ENCODE assay signal across 8 cellular contexts in the genomic region with DNA sequence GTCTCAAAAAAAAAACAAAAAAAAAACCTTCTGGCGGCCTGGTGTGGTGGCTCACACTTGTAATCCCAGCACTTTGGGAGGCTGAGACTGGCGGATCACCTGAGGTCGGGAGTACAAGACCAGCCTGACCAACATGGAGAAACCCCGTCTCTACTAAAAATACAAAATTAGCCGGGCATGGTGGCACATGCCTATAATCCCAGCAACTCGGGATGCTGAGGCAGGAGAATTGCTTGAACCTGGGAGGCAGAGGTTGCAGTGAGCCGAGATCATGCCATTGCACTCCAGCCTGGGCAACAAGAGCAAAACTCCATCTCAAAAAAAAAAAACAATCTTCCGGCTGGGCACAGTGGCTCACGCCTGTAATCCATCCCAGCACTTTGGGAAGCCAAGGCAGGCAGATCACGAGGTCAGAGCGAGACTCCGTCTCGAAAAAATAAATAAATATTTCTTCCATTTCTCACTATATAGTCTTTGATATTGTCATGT. TPM values are rescaled to one million over a fixed set of nuclear protein-coding genes. Genes with fewer than 3 reads are reported as not detected.
DNase-seq lines count a peak whose midpoint lies in the region; ATAC-seq and TF ChIP-seq lines count a peak whose summit lies in the region.
"Not testable (repeated sequence)": the region's sequence is repeated elsewhere in the genome, so short reads cannot be mapped to it uniquely, and the experiment has no call there.

No MANE protein-coding gene starts in this region.

- peaks cover 23% of the 10 kb centered on the region for H4K20me1 ChIP-seq in DND-41 (ENCODE audit: insufficient read depth, low read length)

- H2AFZ ChIP-seq in DND-41 (ENCODE audit: low read depth, low read length) = not testable (repeated sequence)

- not testable (repeated sequence) for H3K27me3 ChIP-seq in DND-41 (ENCODE audit: insufficient read depth, low read length, poor library complexity); HUES48 (ENCODE audit: control insufficient read depth, insufficient read depth, low read length); RWPE2 (ENCODE audit: insufficient read depth, poor library complexity, severe bottlenecking)

- H3K36me3 Mint-ChIP-seq in activated CD4-positive, alpha-beta T cell treated with anti-CD3 and anti-CD28 coated beads, Interleukin-2, amount 10 ng/mL, durations not matched to agents 24 days and 14 days (ENCODE audit: low read depth) = peaks cover 57% of the 10 kb centered on the region
- peaks cover 58% of the 10 kb centered on the region for H3K36me3 Mint-ChIP-seq in activated T-helper 2 cell treated with anti-CD3 and anti-CD28 coated beads, Interferon-gamma antibody, Interleukin-2, Interleukin-4, amounts not matched to agents 10 μg/mL and 5 μg/mL and 100 μg/mL, durations not matched to agents 14 hours and 24 hours and 36 hours (ENCODE audit: low read depth)
- peaks cover 35% of the 10 kb centered on the region for H3K36me3 Mint-ChIP-seq in neural crest cell (ENCODE audit: low read depth)
- peaks cover 36% of the 10 kb centered on the region for H3K36me3 Mint-ChIP-seq in stimulated activated naive CD8-positive, alpha-beta T cell treated with anti-CD3 and anti-CD28 coated beads, Interleukin-15, Interleukin-2, amounts not matched to agents 100 ng/mL and 50 ng/mL, for 24 hours (ENCODE audit: low read depth)

- not testable (repeated sequence) for H3K9me3 Mint-ChIP-seq in activated CD4-positive, alpha-beta T cell treated with anti-CD3 and anti-CD28 coated beads, Interleukin-2, amount 10 ng/mL, durations not matched to agents 24 days and 14 days; activated T-helper 2 cell treated with anti-CD3 and anti-CD28 coated beads, Interferon-gamma antibody, Interleukin-2, Interleukin-4, amounts not matched to agents 10 μg/mL and 5 μg/mL and 100 μg/mL, durations not matched to agents 14 hours and 24 hours and 36 hours; neural crest cell; stimulated activated naive CD8-positive, alpha-beta T cell treated with anti-CD3 and anti-CD28 coated beads, Interleukin-15, Interleukin-2, amounts not matched to agents 100 ng/mL and 50 ng/mL, for 24 hours

- intact Hi-C loops in activated CD4-positive, alpha-beta T cell treated with anti-CD3 and anti-CD28 coated beads, Interleukin-2, amount 10 ng/mL, durations not matched to agents 24 days and 14 days (cut with micrococcal nuclease); activated T-helper 2 cell treated with anti-CD3 and anti-CD28 coated beads, Interferon-gamma antibody, Interleukin-2, Interleukin-4, amounts not matched to agents 10 μg/mL and 5 μg/mL and 100 μg/mL, durations not matched to agents 14 hours and 24 hours and 36 hours (cut with micrococcal nuclease): not testable (repeated sequence)

- ATAC-seq in DND-41 (ENCODE audit: insufficient read depth, low read depth); RWPE2 (ENCODE audit: low read depth): not testable (repeated sequence)

- H3K9ac ChIP-seq in DND-41 (ENCODE audit: low read depth, low read length); HUES48 (ENCODE audit: low read depth, low read length): not testable (repeated sequence)

- H3K9me3 ChIP-seq in DND-41 (ENCODE audit: insufficient read depth, low read length, severe bottlenecking); HUES48 (ENCODE audit: control insufficient read depth, insufficient read depth, low read length); RWPE2 (ENCODE audit: severe bottlenecking): not testable (repeated sequence)

- H3K36me3 ChIP-seq in DND-41 (ENCODE audit: insufficient read depth, low read length) = peaks cover 42% of the 10 kb centered on the region
- H3K36me3 ChIP-seq in HUES48 (ENCODE audit: control insufficient read depth, insufficient read depth, low read length) = peaks cover 39% of the 10 kb centered on the region
- H3K36me3 ChIP-seq in RWPE2 (ENCODE audit: low read depth) = peaks cover 43% of the 10 kb centered on the region

- not testable (repeated sequence) for H3K27me3 Mint-ChIP-seq in activated CD4-positive, alpha-beta T cell treated with anti-CD3 and anti-CD28 coated beads, Interleukin-2, amount 10 ng/mL, durations not matched to agents 24 days and 14 days; activated T-helper 2 cell treated with anti-CD3 and anti-CD28 coated beads, Interferon-gamma antibody, Interleukin-2, Interleukin-4, amounts not matched to agents 10 μg/mL and 5 μg/mL and 100 μg/mL, durations not matched to agents 14 hours and 24 hours and 36 hours (ENCODE audit: low read depth); stimulated activated naive CD8-positive, alpha-beta T cell treated with anti-CD3 and anti-CD28 coated beads, Interleukin-15, Interleukin-2, amounts not matched to agents 100 ng/mL and 50 ng/mL, for 24 hours
- peaks cover 49% of the 10 kb centered on the region for H3K27me3 Mint-ChIP-seq in neural crest cell (ENCODE audit: low read depth)

- not testable (repeated sequence) for H3K4me3 Mint-ChIP-seq in activated CD4-positive, alpha-beta T cell treated with anti-CD3 and anti-CD28 coated beads, Interleukin-2, amount 10 ng/mL, durations not matched to agents 24 days and 14 days; activated T-helper 2 cell treated with anti-CD3 and anti-CD28 coated beads, Interferon-gamma antibody, Interleukin-2, Interleukin-4, amounts not matched to agents 10 μg/mL and 5 μg/mL and 100 μg/mL, durations not matched to agents 14 hours and 24 hours and 36 hours (ENCODE audit: low read depth)
- peak overlapping the region; percentile 88 for H3K4me3 Mint-ChIP-seq in neural crest cell
- peak overlapping the region; percentile 2 for H3K4me3 Mint-ChIP-seq in stimulated activated naive CD8-positive, alpha-beta T cell treated with anti-CD3 and anti-CD28 coated beads, Interleukin-15, Interleukin-2, amounts not matched to agents 100 ng/mL and 50 ng/mL, for 24 hours

- not testable (repeated sequence) for TF ChIP-seq CTCF in DND-41 (IDR thresholded peaks at IDR 0.05; ENCODE audit: borderline replicate concordance, extremely low read depth, low read length, poor library complexity, severe bottlenecking); RWPE2 (IDR thresholded peaks at IDR 0.05; ENCODE audit: poor library complexity, severe bottlenecking); neural crest cell (conservative IDR thresholded peaks at IDR 0.05)

- peak overlapping the region; percentile 74 for H3K27ac Mint-ChIP-seq in activated CD4-positive, alpha-beta T cell treated with anti-CD3 and anti-CD28 coated beads, Interleukin-2, amount 10 ng/mL, durations not matched to agents 24 days and 14 days
- peak overlapping the region; percentile 65 for H3K27ac Mint-ChIP-seq in activated T-helper 2 cell treated with anti-CD3 and anti-CD28 coated beads, Interferon-gamma antibody, Interleukin-2, Interleukin-4, amounts not matched to agents 10 μg/mL and 5 μg/mL and 100 μg/mL, durations not matched to agents 14 hours and 24 hours and 36 hours
- H3K27ac Mint-ChIP-seq in neural crest cell (ENCODE audit: unreplicated experiment) = peak overlapping the region; percentile 27
- H3K27ac Mint-ChIP-seq in stimulated activated naive CD8-positive, alpha-beta T cell treated with anti-CD3 and anti-CD28 coated beads, Interleukin-15, Interleukin-2, amounts not matched to agents 100 ng/mL and 50 ng/mL, for 24 hours = peak overlapping the region; percentile 7

- not testable (repeated sequence) for H3K4me2 ChIP-seq in DND-41 (ENCODE audit: insufficient read depth, low read length)

- H3K4me1 ChIP-seq in DND-41 (ENCODE audit: insufficient read depth, low read length) = peaks cover 33% of the 10 kb centered on the region
- not testable (repeated sequence) for H3K4me1 ChIP-seq in HUES48 (ENCODE audit: control insufficient read depth, insufficient read depth, low read length); RWPE2 (ENCODE audit: insufficient read depth, poor library complexity, severe bottlenecking)

- peak; percentile 27 for DNase-seq in DND-41
- DNase-seq in RWPE2 (ENCODE audit: low spot score); activated CD4-positive, alpha-beta T cell treated with anti-CD3 and anti-CD28 coated beads, Interleukin-2, amount 10 ng/mL, durations not matched to agents 24 days and 14 days; activated T-helper 2 cell treated with anti-CD3 and anti-CD28 coated beads, Interferon-gamma antibody, Interleukin-2, Interleukin-4, amounts not matched to agents 10 μg/mL and 5 μg/mL and 100 μg/mL, durations not matched to agents 14 hours and 24 hours and 36 hours (ENCODE audit: low spot score); neural crest cell (ENCODE audit: low read depth, low spot score): not testable (repeated sequence)
- DNase-seq in dermis blood vessel endothelial cell = peak; percentile 7

- peaks cover 46% of the 10 kb centered on the region for H3K4me1 Mint-ChIP-seq in activated CD4-positive, alpha-beta T cell treated with anti-CD3 and anti-CD28 coated beads, Interleukin-2, amount 10 ng/mL, durations not matched to agents 24 days and 14 days
- peaks cover 48% of the 10 kb centered on the region for H3K4me1 Mint-ChIP-seq in activated T-helper 2 cell treated with anti-CD3 and anti-CD28 coated beads, Interferon-gamma antibody, Interleukin-2, Interleukin-4, amounts not matched to agents 10 μg/mL and 5 μg/mL and 100 μg/mL, durations not matched to agents 14 hours and 24 hours and 36 hours (ENCODE audit: low read depth)
- peaks cover 44% of the 10 kb centered on the region for H3K4me1 Mint-ChIP-seq in neural crest cell
- peaks cover 54% of the 10 kb centered on the region for H3K4me1 Mint-ChIP-seq in stimulated activated naive CD8-positive, alpha-beta T cell treated with anti-CD3 and anti-CD28 coated beads, Interleukin-15, Interleukin-2, amounts not matched to agents 100 ng/mL and 50 ng/mL, for 24 hours (ENCODE audit: low read depth)

- not testable (repeated sequence) for H3K27ac ChIP-seq in DND-41 (ENCODE audit: low read length)
- peak overlapping the region; percentile 36 for H3K27ac ChIP-seq in HUES48 (ENCODE audit: low read depth, low read length)
- H3K27ac ChIP-seq in RWPE2 (ENCODE audit: poor library complexity, severe bottlenecking) = peak overlapping the region; percentile 99

- peaks cover 44% of the 10 kb centered on the region for H3K79me2 ChIP-seq in DND-41 (ENCODE audit: insufficient read depth, low read length)

- H3K4me3 ChIP-seq in DND-41 (ENCODE audit: low read depth in 1 of 2, low read length in 2 of 2); HUES48 (ENCODE audit: low read depth, low read length); RWPE2 (ENCODE audit: severe bottlenecking): not testable (repeated sequence)

RNA-seq across cellular contexts. Expression of a gene that starts 8.6 kb away (rescaled TPM):
- total RNA-seq in activated CD4-positive, alpha-beta T cell treated with anti-CD3 and anti-CD28 coated beads, Interleukin-2, amount 10 ng/mL, durations not matched to agents 24 days and 14 days = 143 and 145 TPM in 2 replicates
- 128 and 136 TPM in 2 replicates for total RNA-seq in activated T-helper 2 cell treated with anti-CD3 and anti-CD28 coated beads, Interferon-gamma antibody, Interleukin-2, Interleukin-4, amounts not matched to agents 10 μg/mL and 5 μg/mL and 100 μg/mL, durations not matched to agents 14 hours and 24 hours and 36 hours
- 54.5 and 99.4 TPM in 2 replicates for total RNA-seq in dermis blood vessel endothelial cell
- total RNA-seq in neural crest cell = 94.8 and 95.9 TPM in 2 replicates

RNA-seq across cellular contexts. Expression of a gene that starts 38.4 kb away (rescaled TPM):
- 47.5 and 50.7 TPM in 2 replicates for total RNA-seq in activated CD4-positive, alpha-beta T cell treated with anti-CD3 and anti-CD28 coated beads, Interleukin-2, amount 10 ng/mL, durations not matched to agents 24 days and 14 days
- total RNA-seq in activated T-helper 2 cell treated with anti-CD3 and anti-CD28 coated beads, Interferon-gamma antibody, Interleukin-2, Interleukin-4, amounts not matched to agents 10 μg/mL and 5 μg/mL and 100 μg/mL, durations not matched to agents 14 hours and 24 hours and 36 hours = 49.4 and 55.4 TPM in 2 replicates
- 20.6 and 28.2 TPM in 2 replicates for total RNA-seq in dermis blood vessel endothelial cell
- 36.1 and 39.2 TPM in 2 replicates for total RNA-seq in neural crest cell

Comparison
In these comparisons a context has a peak if more than half of its experiments do, and no peak if none do; other contexts are left out.
1. H3K27ac Mint-ChIP-seq: peak in every context shown above with its lines; median percentile 74 in activated CD4-positive, alpha-beta T cell treated with anti-CD3 and anti-CD28 coated beads, Interleukin-2, amount 10 ng/mL, durations not matched to agents 24 days and 14 days; 65 in activated T-helper 2 cell treated with anti-CD3 and anti-CD28 coated beads, Interferon-gamma antibody, Interleukin-2, Interleukin-4, amounts not matched to agents 10 μg/mL and 5 μg/mL and 100 μg/mL, durations not matched to agents 14 hours and 24 hours and 36 hours; 27 in neural crest cell; 7 in stimulated activated naive CD8-positive, alpha-beta T cell treated with anti-CD3 and anti-CD28 coated beads, Interleukin-15, Interleukin-2, amounts not matched to agents 100 ng/mL and 50 ng/mL, for 24 hours.